In genomic region chr5:132459983-132460834, GRCh38 we compare ENCODE assay signal across 8 cellular contexts. TPM values are rescaled to one million over a fixed set of nuclear protein-coding genes. Genes with fewer than 3 reads are reported as not detected.
DNase-seq lines count a peak whose midpoint lies in the region; ATAC-seq, FAIRE-seq and TF ChIP-seq lines count a peak whose summit lies in the region.

No MANE protein-coding gene starts in this region.

- H3K4me3 Mint-ChIP-seq in natural killer cell = peak overlapping the region; percentile 63

- H3K9ac ChIP-seq in GM12878 (ENCODE audit: control insufficient read depth, insufficient read depth, low read length) = no peak overlapping the region

- SMC1A ChIA-PET in GM12878 (lab: Charles Lee; ENCODE audit: uncharacterized antibody, unreplicated experiment) = interaction anchor here (1.2 to 8.0 kb wide), 8 partner anchors 8 to 49 kb away, joined by 3 to 201 read pairs (median 49); partner anchors contain the start of gene IRF1

- CTCF ChIA-PET in GM12878 (lab: Yijun Ruan, JAX) = interaction anchor here (0.9 to 7.4 kb wide), 7 partner anchors 11 to 74 kb away, joined by 3 to 89 read pairs (median 8); partner anchors contain the start of gene IRF1

- peak; percentile 46 to 79 for DNase-seq in NCI-H2081 (lab: John Stamatoyannopoulos, UW)
- no peak for DNase-seq in GM12878 (ENCODE audit: low read depth, low spot score)
- peak; percentile 14 for DNase-seq in natural killer cell
- no peak for DNase-seq in DMS79 (lab: John Stamatoyannopoulos, UW)

- no peaks in the 10 kb centered on the region for H3K9me3 ChIP-seq in GM12878 (replicated peaks; ENCODE audit: control insufficient read depth, insufficient read depth, low read length)

- FAIRE-seq in GM12878 (lab: Jason Lieb, UNC) = no peak

- no peaks in the 10 kb centered on the region for H4K20me1 ChIP-seq in GM12878 (ENCODE audit: control insufficient read depth, insufficient read depth)

- peaks cover 15% of the 10 kb centered on the region for H3K79me2 ChIP-seq in GM12878 (ENCODE audit: control insufficient read depth, insufficient read depth, low read length)

- H3K27ac ChIP-seq in GM12878 (ENCODE audit: control insufficient read depth, insufficient read depth) = peak overlapping the region; percentile 89; the same call in 1 of the 2 replicates

- no peaks in the 10 kb centered on the region for H3K27me3 ChIP-seq in GM12878 (replicated peaks in 1 of 2; ENCODE audit: control insufficient read depth in 2 of 2, insufficient read depth in 2 of 2, low read length in 1 of 2)

- RAD21 ChIA-PET in GM12878 (lab: Charles Lee; ENCODE audit: unreplicated experiment) = interaction anchor here (0.8 to 7.9 kb wide), 6 partner anchors 19 to 49 kb away, joined by 3 to 192 read pairs (median 44); partner anchors contain the start of gene IRF1

- 80% methylated on average over 8 of the region's 8 CpGs for WGBS in GM12878 (ENCODE audit: insufficient coverage, insufficient replicate concordance, low lambda C conversion rate, missing lambda C conversion rate)

- intact Hi-C loops in GM12878 (cut with micrococcal nuclease; ENCODE audit: unreplicated experiment) (loop anchor here (5.0 kb wide), 1 partner anchor 37 kb away; no protein-coding TSS in a partner anchor), natural killer cell (cut with micrococcal nuclease) (no loop called here)

- in situ Hi-C loops in GM12878 (cut with MboI) = no loop called here

- no TSS peak for BruUV-seq in GM12878 (replicated peaks; lab: Mats Ljungman, UMichigan)

- no peak for TF ChIP-seq EP300 in GM12878 (IDR thresholded peaks at IDR 0.05; ENCODE audit: borderline replicate concordance in 1 of 2, control insufficient read depth in 1 of 2, low read depth in 2 of 2, low read length in 2 of 2)

- peaks cover 5 to 22% of the 10 kb centered on the region in 2 experiments; a peak in 3 of 4 replicates for H3K36me3 ChIP-seq in GM12878 (ENCODE audit: control insufficient read depth in 2 of 2, insufficient read depth in 2 of 2, low read length in 1 of 2)

- TF ChIP-seq POLR2A in GM12878 (IDR thresholded peaks at IDR 0.05; ENCODE audit: low read depth, low read length) = no peak

- POLR2A ChIA-PET in GM12878 (lab: Charles Lee) = interaction anchor here (1.2 to 8.2 kb wide), 9 partner anchors 11 to 45 kb away, joined by 3 to 128 read pairs (median 23); partner anchors contain the start of gene IRF1

- no peak for ATAC-seq in GM12878
- ATAC-seq in natural killer cell = peak in 1 of 3 donors; percentile 24
- ATAC-seq in HG03457 (IDR thresholded peaks at IDR 0.05; ENCODE audit: unreplicated experiment) = no peak
- ATAC-seq in GM18873 (IDR thresholded peaks at IDR 0.05; ENCODE audit: low FRiP score, unreplicated experiment) = no peak
- ATAC-seq in HG02981 (IDR thresholded peaks at IDR 0.05; ENCODE audit: unreplicated experiment) = no peak

- H3K4me1 ChIP-seq in GM12878 (ENCODE audit: control insufficient read depth, insufficient read depth, low read length) = peaks cover 78% of the 10 kb centered on the region

- H3K4me2 ChIP-seq in GM12878 (ENCODE audit: control insufficient read depth, insufficient read depth) = no peak overlapping the region

- TF ChIP-seq CTCF in GM12874 (IDR thresholded peaks at IDR 0.05; ENCODE audit: insufficient read depth, low read depth, low read length) (peak; percentile 25; the same call in 1 of the 2 replicates), GM12878 (IDR thresholded peaks at IDR 0.05 in 2 of 3, conservative IDR thresholded peaks at IDR 0.05 in 1 of 3; ENCODE audit: control insufficient read depth in 2 of 3, extremely low read depth in 1 of 3, insufficient read depth in 1 of 3, low read depth in 3 of 3, low read length in 3 of 3) (peak in 1 of 3 experiments; percentile 21; a peak in 1 of 6 replicates), natural killer cell (IDR thresholded peaks at IDR 0.05) (no peak)

- peak overlapping the region; percentile 97 to 100 for H3K27ac Mint-ChIP-seq in natural killer cell

- H3K36me3 Mint-ChIP-seq in natural killer cell = no peaks in the 10 kb centered on the region

- H3K4me3 ChIP-seq in GM12878 = no peak overlapping the region

- H3K4me1 Mint-ChIP-seq in natural killer cell = peaks cover 97 to 99% of the 10 kb centered on the region in 2 donors

- TF ChIP-seq RAD21 in GM12878 (IDR thresholded peaks at IDR 0.05; ENCODE audit: insufficient read depth, low read depth, low read length) = no peak

- no peaks in the 10 kb centered on the region for H3K27me3 Mint-ChIP-seq in natural killer cell (ENCODE audit: low read depth in 2 of 2)

- no peak overlapping the region for H2AFZ ChIP-seq in GM12878 (ENCODE audit: control insufficient read depth, low read depth, low read length)

- peaks cover 0 to 3% of the 10 kb centered on the region in 2 donors for H3K9me3 Mint-ChIP-seq in natural killer cell

TF ChIP-seq in GM12878, 131 proteins besides CTCF, POLR2A, EP300 and RAD21:
- no peak for TF ChIP-seq ATF2 (IDR thresholded peaks at IDR 0.05; ENCODE audit: low read length)
- 0 out of 2 replicates have a peak, but pooled peaks have one; percentile 22 for TF ChIP-seq HDGF (IDR thresholded peaks at IDR 0.05)
- no peak for TF ChIP-seq E2F4 (IDR thresholded peaks at IDR 0.05; ENCODE audit: low read depth, low read length)
- no peak for TF ChIP-seq RFX5 (IDR thresholded peaks at IDR 0.05; ENCODE audit: low read depth, low read length)
- TF ChIP-seq CEBPZ (IDR thresholded peaks at IDR 0.05; ENCODE audit: low read depth, low read length) = no peak
- TF ChIP-seq SP1 (IDR thresholded peaks at IDR 0.05; ENCODE audit: low read depth, low read length) = no peak
- TF ChIP-seq MEF2A (IDR thresholded peaks at IDR 0.05; ENCODE audit: insufficient read depth, low read depth, low read length) = no peak

RNA-seq across cellular contexts. Expression of gene IRF1, which starts 30.4 kb away (rescaled TPM):
- total RNA-seq in GM12878 (2013; cell fraction: nucleolus; rRNA removed) = 216 and 219 TPM in 2 replicates
- total RNA-seq in GM12878 (2014; rRNA removed) (29.9 and 30.5 TPM in 2 replicates), GM12878 (2014; rRNA removed; fragmentation: Illumina TruSeq; extraction: Trizol) (41.9 and 45.3 TPM in 2 replicates), GM12878 (2021) (68.0 and 74.1 TPM in 2 replicates), natural killer cell (1,000 to 10,000 TPM; 1,190 to 1,513 (median 1,282) TPM)
- 19.0 TPM for polyA plus RNA-seq in GM12878 (2011; ENCODE audit: low read depth)
- polyA plus RNA-seq in GM12878 (2011; rRNA removed) (37.5 and 50.7 TPM in 2 replicates), GM12878 (2014; fragmentation: Illumina TruSeq; extraction: Trizol) (45.9 and 48.6 TPM in 2 replicates), GM12878 (2014; fragmentation: Nextera tagmentation; extraction: Ambion mirVana) (10 to 100 TPM in 1 of 2 experiments, 1 to 10 TPM in 1; 6.9 to 14.0 TPM), GM12878 (2014; rRNA removed) (55.9 and 56.1 TPM in 2 replicates), GM12878 (2016; fragmentation: Nextera tagmentation; extraction: Ambion mirVana) (10 to 100 TPM; 62.1 to 65.0 TPM)
- polyA plus RNA-seq in GM12878 (2011; cell fraction: cytosol; rRNA removed) = 60.7 and 77.3 TPM in 2 replicates
- 156 and 160 TPM in 2 replicates for polyA plus RNA-seq in GM12878 (2011; cell fraction: nucleus; rRNA removed)
- 32.8 and 47.6 TPM in 2 replicates for polyA plus RNA-seq in GM12878 (2012)
- polyA minus RNA-seq in GM12878 (2011; rRNA and poly(A)+ RNA removed) = 171 and 202 TPM in 2 replicates
- 47.0 and 51.0 TPM in 2 replicates for polyA minus RNA-seq in GM12878 (2011; cell fraction: cytosol; rRNA and poly(A)+ RNA removed)
- polyA minus RNA-seq in GM12878 (2011; cell fraction: nucleus; rRNA and poly(A)+ RNA removed) = 234 and 331 TPM in 2 replicates

Comparison
In these comparisons a context has a peak if more than half of its experiments do, and no peak if none do; other contexts are left out.
1. DNase-seq: peak in NCI-H2081 (2 of 2) and natural killer cell (single experiment); none in GM12878 (single experiment) and DMS79 (single experiment).
2. RNA of gene IRF1, which starts 30.4 kb away (total RNA-seq): 1,190 to 1,513 TPM in natural killer cell; 29.9 to 219 TPM in GM12878; every median in the first group is over 4 times any median in the second.